In the genomic region with DNA sequence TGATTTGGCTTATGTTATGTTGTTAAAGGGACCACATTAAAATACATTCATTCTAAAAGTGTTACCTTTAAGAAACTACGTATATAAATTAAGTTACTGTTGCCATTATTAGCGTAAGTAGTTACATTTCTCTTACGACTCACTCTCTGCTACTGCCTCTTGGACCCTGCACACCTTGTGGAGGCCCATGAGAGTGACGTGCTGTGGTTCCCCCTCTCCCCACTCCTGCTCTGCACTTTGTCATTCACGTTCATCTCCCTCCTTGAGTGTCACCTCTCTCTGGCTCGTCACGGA, we compare ENCODE assay signal across 8 cellular contexts. TPM values are rescaled to one million over a fixed set of nuclear protein-coding genes. Genes with fewer than 3 reads are reported as not detected.
DNase-seq lines count a peak whose midpoint lies in the region; ATAC-seq and TF ChIP-seq lines count a peak whose summit lies in the region.

No MANE protein-coding gene starts in this region.

- intact Hi-C loops in prostate gland (cut with DNase I), result loop anchor here (5.0 to 10.0 kb wide), 2 partner anchors 135 to 377 kb away; partner anchors contain the start of gene ZC3H6

- H3K9me3 ChIP-seq in NT2/D1 (ENCODE audit: insufficient read depth, low read length) (no peaks in the 10 kb centered on the region), prostate gland (no peaks in the 10 kb centered on the region)

- no peak for TF ChIP-seq POLR2A in prostate gland (IDR thresholded peaks at IDR 0.05)

- H3K36me3 ChIP-seq in NT2/D1 (ENCODE audit: insufficient read depth, insufficient read length, low read length) (no peaks in the 10 kb centered on the region), prostate gland (no peaks in the 10 kb centered on the region)

- H3K27me3 ChIP-seq in NT2/D1 (ENCODE audit: insufficient read depth, insufficient read length) (peaks cover 56% of the 10 kb centered on the region), prostate gland (replicated peaks; ENCODE audit: insufficient read depth) (no peaks in the 10 kb centered on the region)

- H3K27ac ChIP-seq in prostate gland, result peak overlapping the region; percentile 92 to 96

- DNase-seq in GM12865 (ENCODE audit: low read depth) (no peak), NT2/D1 (ENCODE audit: low read depth, low spot score) (no peak), epithelial cell of proximal tubule (ENCODE audit: low read depth) (no peak), prostate gland (ENCODE audit: low spot score) (no peak), SHP77 (lab: John Stamatoyannopoulos, UW) (no peak)
- no peak for DNase-seq in stimulated activated CD4-positive, alpha-beta T cell treated with anti-CD3 and anti-CD28 coated beads, Interleukin-12 subunit alpha, Interleukin-12 subunit beta, amount 100 ng/mL, for 4 hours

- ATAC-seq in HG03571 (IDR thresholded peaks at IDR 0.05; ENCODE audit: unreplicated experiment) (no peak), HG03469 (IDR thresholded peaks at IDR 0.05; ENCODE audit: unreplicated experiment) (no peak)

- TF ChIP-seq CTCF in GM12865 (IDR thresholded peaks at IDR 0.05; ENCODE audit: insufficient read depth, low read depth, low read length, missing control alignments) (no peak), epithelial cell of proximal tubule (conservative IDR thresholded peaks at IDR 0.05; ENCODE audit: low read depth, low read length) (no peak), prostate gland (IDR thresholded peaks at IDR 0.05) (no peak)

- WGBS in prostate gland, result 5% methylated on average over 7 of the region's 7 CpGs

- H3K9ac ChIP-seq in NT2/D1 (ENCODE audit: insufficient read length, low read depth), result peak overlapping the region; percentile 92

- H3K4me3 ChIP-seq in GM12865 (ENCODE audit: low read depth, low read length), result peak overlapping the region; percentile 67
- peak overlapping the region; percentile 80 for H3K4me3 ChIP-seq in NT2/D1 (ENCODE audit: insufficient read length, low read depth)
- peak overlapping the region; percentile 86 for H3K4me3 ChIP-seq in epithelial cell of proximal tubule (ENCODE audit: low read depth, low read length)
- H3K4me3 ChIP-seq in prostate gland, result peak overlapping the region; percentile 86 to 93

- H3K4me1 ChIP-seq in NT2/D1 (ENCODE audit: insufficient read depth, insufficient read length) (peaks cover 2% of the 10 kb centered on the region), prostate gland (replicated peaks) (peaks cover 10% of the 10 kb centered on the region)

RNA-seq across cellular contexts. Expression of gene MERTK, which starts 0.8 kb away (rescaled TPM):
- total RNA-seq in epithelial cell of proximal tubule (4.3 and 8.7 TPM in 2 replicates), prostate gland (10 to 100 TPM; 22.2 to 43.6 TPM)

RNA-seq across cellular contexts. Expression of gene ANAPC1, which starts 13.6 kb away (rescaled TPM):
- total RNA-seq in epithelial cell of proximal tubule (49.2 and 53.8 TPM in 2 replicates), prostate gland (10 to 100 TPM; 48.6 to 49.7 TPM)
